20 cellular contexts compared by ENCODE assay signal in genomic region chr2:29528371-29528770, GRCh38.
DNase-seq lines count a peak whose midpoint lies in the region; ATAC-seq, FAIRE-seq and TF ChIP-seq lines count a peak whose summit lies in the region.
"Had no signal": no experiment of that assay in that cellular context is flagged by ENCODE, and none has a peak within 500 bp of the region (broad histone marks: within the 10 kb centered on the region; RNA-seq: fewer than 3 reads in every experiment).

No MANE protein-coding gene starts in this region.

- FAIRE-seq in astrocyte (lab: Jason Lieb, UNC) = no peak
- FAIRE-seq: GM19239 had no signal

- H3K27me3 Mint-ChIP-seq in astrocyte (ENCODE audit: low read depth, unreplicated experiment) (peaks cover 6% of the 10 kb centered on the region), glutamatergic neuron (ENCODE audit: unreplicated experiment) (peaks cover 20% of the 10 kb centered on the region)

- H3K27me3 ChIP-seq in BLaER1 = no peaks in the 10 kb centered on the region
- H3K27me3 ChIP-seq in astrocyte (ENCODE audit: insufficient read depth, low read length) = no peaks in the 10 kb centered on the region
- H3K27me3 ChIP-seq in osteoblast (ENCODE audit: insufficient read depth, low read length) = peaks cover 18% of the 10 kb centered on the region

- no peaks in the 10 kb centered on the region for H4K20me1 ChIP-seq in BLaER1
- no peaks in the 10 kb centered on the region for H4K20me1 ChIP-seq in astrocyte (ENCODE audit: insufficient read depth, low read length)
- no peaks in the 10 kb centered on the region for H4K20me1 ChIP-seq in osteoblast (ENCODE audit: insufficient read depth, low read length)

- no peak for TF ChIP-seq POLR2A in GM18505 (IDR thresholded peaks at IDR 0.05; ENCODE audit: borderline replicate concordance, extremely low read depth, insufficient read depth, insufficient read length)

- ATAC-seq in GM18505 (IDR thresholded peaks at IDR 0.05; ENCODE audit: unreplicated experiment) = no peak
- no peak for ATAC-seq in HG02610 (IDR thresholded peaks at IDR 0.05; ENCODE audit: unreplicated experiment)

- H3K4me1 ChIP-seq in BLaER1 (peaks cover 17% of the 10 kb centered on the region), astrocyte (ENCODE audit: insufficient read depth, low read length) (peaks cover 17% of the 10 kb centered on the region), osteoblast (ENCODE audit: insufficient read depth, low read length) (peaks cover 26% of the 10 kb centered on the region)

- peaks cover 4% of the 10 kb centered on the region for H3K9me3 Mint-ChIP-seq in astrocyte (ENCODE audit: unreplicated experiment)
- peaks cover 20% of the 10 kb centered on the region for H3K9me3 Mint-ChIP-seq in glutamatergic neuron (ENCODE audit: unreplicated experiment)

- no peak overlapping the region for H3K4me3 Mint-ChIP-seq in astrocyte (ENCODE audit: unreplicated experiment)
- peak overlapping the region; percentile 40 for H3K4me3 Mint-ChIP-seq in glutamatergic neuron (ENCODE audit: unreplicated experiment)

- H3K9ac ChIP-seq in BLaER1 (no peak overlapping the region), astrocyte (ENCODE audit: low read length) (peak overlapping the region; percentile 42)
- H3K9ac ChIP-seq: SK-N-SH had no signal

- H3K79me2 ChIP-seq in astrocyte (ENCODE audit: insufficient read depth, low read length) (no peaks in the 10 kb centered on the region), osteoblast (ENCODE audit: insufficient read depth, low read length) (no peaks in the 10 kb centered on the region)

- peaks cover 22% of the 10 kb centered on the region for H3K4me1 Mint-ChIP-seq in astrocyte (ENCODE audit: low read depth, unreplicated experiment)
- peaks cover 26% of the 10 kb centered on the region for H3K4me1 Mint-ChIP-seq in glutamatergic neuron (ENCODE audit: low read depth, unreplicated experiment)

- no peaks in the 10 kb centered on the region for H3K36me3 Mint-ChIP-seq in astrocyte (ENCODE audit: low read depth, unreplicated experiment)
- no peaks in the 10 kb centered on the region for H3K36me3 Mint-ChIP-seq in glutamatergic neuron (ENCODE audit: unreplicated experiment)
- H3K36me3 Mint-ChIP-seq: CD14-positive monocyte had no signal

- H2AFZ ChIP-seq in astrocyte (ENCODE audit: low read depth, low read length) = no peak overlapping the region
- H2AFZ ChIP-seq in osteoblast (ENCODE audit: low read length) = peak overlapping the region; percentile 63

- no peak overlapping the region for H3K27ac ChIP-seq in BLaER1
- peak overlapping the region; percentile 9 for H3K27ac ChIP-seq in astrocyte (ENCODE audit: low read depth, low read length)
- peak overlapping the region; percentile 40 for H3K27ac ChIP-seq in osteoblast (ENCODE audit: low read depth, low read length)
- H3K27ac ChIP-seq: RWPE1 had no signal

- no peak for DNase-seq in astrocyte (ENCODE audit: low read depth)
- no peak for DNase-seq in glutamatergic neuron
- DNase-seq in osteoblast (ENCODE audit: insufficient read length, low spot score, missing footprints) = no peak
- no peak for DNase-seq in DMS 273 (lab: John Stamatoyannopoulos, UW; ENCODE audit: unreplicated experiment)
- no peak for DNase-seq in dedifferentiated amniotic fluid mesenchymal stem cell (ENCODE audit: extremely low spot score)
- DNase-seq: 8988T, AML-193, GDM1, Kasumi-1, NCI-H2081 treated with DMSO at 0.1 percent for 48 hours, NCI-H526 treated with DMSO at 0.1 percent for 48 hours, OCI-M1, SHP77 treated with DMSO at 0.1 percent for 48 hours, SK-N-SH had no signal

- H3K4me3 ChIP-seq in BLaER1 = no peak overlapping the region
- no peak overlapping the region for H3K4me3 ChIP-seq in astrocyte (ENCODE audit: insufficient read depth, low read depth, low read length)
- no peak overlapping the region for H3K4me3 ChIP-seq in osteoblast (ENCODE audit: insufficient read depth, low read length)

- H3K9me3 ChIP-seq in BLaER1 (no peaks in the 10 kb centered on the region), astrocyte (ENCODE audit: insufficient read depth, low read depth, low read length) (no peaks in the 10 kb centered on the region), osteoblast (ENCODE audit: low read depth, low read length) (no peaks in the 10 kb centered on the region)
- H3K9me3 ChIP-seq: SK-N-SH had no signal

- H3K36me3 ChIP-seq in BLaER1 (no peaks in the 10 kb centered on the region), astrocyte (ENCODE audit: insufficient read depth, low read length) (no peaks in the 10 kb centered on the region), osteoblast (ENCODE audit: insufficient read depth, low read length) (no peaks in the 10 kb centered on the region)

- no peak for TF ChIP-seq CTCF in astrocyte (IDR thresholded peaks at IDR 0.05; ENCODE audit: insufficient read depth, low read depth, low read length)
- TF ChIP-seq CTCF in glutamatergic neuron (IDR thresholded peaks at IDR 0.05; ENCODE audit: partially characterized antibody, unreplicated experiment) = no peak
- TF ChIP-seq CTCF in osteoblast (IDR thresholded peaks at IDR 0.05; ENCODE audit: extremely low read depth, low read depth, low read length) = no peak

- H3K27ac Mint-ChIP-seq in astrocyte (ENCODE audit: unreplicated experiment) (no peak overlapping the region), glutamatergic neuron (ENCODE audit: unreplicated experiment) (peak overlapping the region; percentile 95)

- H3K4me2 ChIP-seq in BLaER1 (0 out of 2 replicates have a peak overlapping the region, but pooled peaks have one; percentile 24), astrocyte (ENCODE audit: low read length) (peak overlapping the region; percentile 76), osteoblast (ENCODE audit: insufficient read depth, low read length) (peak overlapping the region; percentile 79)
- H3K4me2 ChIP-seq: SK-N-SH had no signal

Comparison
In these comparisons a context has a peak if more than half of its experiments do, and no peak if none do; other contexts are left out.
1. H3K4me2 ChIP-seq: peak in every context shown above with its lines; median percentile 79 in osteoblast; 76 in astrocyte; 24 in BLaER1.